In the genomic region with DNA sequence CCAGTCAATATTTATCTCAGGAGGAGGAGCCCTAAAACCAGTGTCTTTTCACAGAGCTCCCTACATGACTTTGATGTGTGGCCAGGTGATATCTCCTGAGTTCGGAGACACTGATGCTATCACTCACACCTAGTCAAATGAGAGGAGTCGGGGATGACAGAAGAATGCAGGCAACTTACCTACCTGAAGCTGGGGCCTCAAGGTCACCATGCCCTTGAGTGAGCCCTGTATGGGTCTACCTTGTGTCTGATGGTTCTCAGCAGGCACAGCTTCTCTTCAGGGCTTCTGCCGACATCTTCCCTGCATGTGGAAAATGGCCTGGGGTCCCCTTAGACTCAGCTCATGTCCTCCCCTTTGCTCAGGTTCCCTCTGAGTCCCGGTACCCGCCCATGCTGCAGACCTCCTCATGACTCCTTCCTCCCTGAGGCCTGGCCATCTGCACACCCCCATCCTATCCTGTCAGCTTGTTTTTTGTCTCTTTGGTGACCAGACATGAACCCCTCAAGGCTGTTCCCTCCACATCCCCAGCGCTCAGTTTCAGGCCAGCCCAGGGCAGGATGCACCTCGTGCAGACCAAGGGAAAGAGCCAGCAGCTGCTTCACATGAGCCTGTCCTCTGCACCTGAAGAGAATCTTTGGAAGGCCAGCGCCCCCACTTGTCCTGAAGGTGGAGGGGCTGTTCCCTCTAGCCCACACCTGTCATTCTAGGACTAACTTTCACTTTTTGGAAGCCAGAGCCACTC, we compare ENCODE assay signal across 16 cellular contexts.
"Had no signal": no experiment of that assay in that cellular context is flagged by ENCODE, and none has a peak within 500 bp of the region (broad histone marks: within the 10 kb centered on the region; RNA-seq: fewer than 3 reads in every experiment).

No MANE protein-coding gene starts in this region.

- H3K9ac ChIP-seq: parathyroid adenoma had no signal

- H3K9me3 ChIP-seq: neutrophil, thyroid gland had no signal

- H3K9me3 Mint-ChIP-seq: activated CD4-positive, alpha-beta memory T cell treated with anti-CD3 and anti-CD28 coated beads, Interleukin-2, amount 10 ng/mL, durations not matched to agents 7 days and 5 days had no signal

- H3K27ac Mint-ChIP-seq: activated CD4-positive, alpha-beta memory T cell treated with anti-CD3 and anti-CD28 coated beads, Interleukin-2, amount 10 ng/mL, durations not matched to agents 7 days and 5 days; activated T-helper 17 cell treated with anti-CD3 and anti-CD28 coated beads, Interleukin-2, amount 50 U/mL, for 72 hours; natural killer cell had no signal

- H3K4me1 ChIP-seq: parathyroid adenoma, thyroid gland had no signal

- ATAC-seq: activated T-helper 17 cell treated with anti-CD3 and anti-CD28 coated beads, Interleukin-2, amount 50 U/mL, for 72 hours; natural killer cell had no signal

- H3K36me3 ChIP-seq: esophagus muscularis mucosa, neutrophil, thyroid gland had no signal

- H3K79me2 ChIP-seq: parathyroid adenoma had no signal

- DNase-seq: activated CD4-positive, alpha-beta memory T cell treated with anti-CD3 and anti-CD28 coated beads, Interleukin-2, amount 10 ng/mL, durations not matched to agents 7 days and 5 days; activated naive CD4-positive, alpha-beta T cell treated with anti-CD3 and anti-CD28 coated beads, Interleukin-2, amount 50 U/mL, for 16 hours; amniotic stem cell; hippocampal formation; kidney glomerular epithelial cell; mesendoderm; natural killer cell; stimulated activated CD4-positive, alpha-beta T cell treated with anti-CD3 and anti-CD28 coated beads, Interleukin-12 subunit alpha, Interleukin-12 subunit beta, amount 100 ng/mL, for 4 hours; stimulated activated CD4-positive, alpha-beta T cell treated with anti-CD3 and anti-CD28 coated beads, Interleukin-2, amount 100 ng/mL, for 24 hours; thyroid gland had no signal

- H2AFZ ChIP-seq: parathyroid adenoma had no signal

- H3K27me3 Mint-ChIP-seq: activated CD4-positive, alpha-beta memory T cell treated with anti-CD3 and anti-CD28 coated beads, Interleukin-2, amount 10 ng/mL, durations not matched to agents 7 days and 5 days; activated T-helper 17 cell treated with anti-CD3 and anti-CD28 coated beads, Interleukin-2, amount 50 U/mL, for 72 hours; central memory CD8-positive, alpha-beta T cell had no signal

- H3K4me3 ChIP-seq: coronary artery, esophagus muscularis mucosa, thyroid gland had no signal

- H3K27ac ChIP-seq: coronary artery, esophagus muscularis mucosa, neutrophil, parathyroid adenoma, thyroid gland had no signal

- H3K4me1 Mint-ChIP-seq: activated CD4-positive, alpha-beta memory T cell treated with anti-CD3 and anti-CD28 coated beads, Interleukin-2, amount 10 ng/mL, durations not matched to agents 7 days and 5 days; natural killer cell had no signal

- H3K36me3 Mint-ChIP-seq: natural killer cell had no signal

- H3K4me3 Mint-ChIP-seq: activated CD4-positive, alpha-beta memory T cell treated with anti-CD3 and anti-CD28 coated beads, Interleukin-2, amount 10 ng/mL, durations not matched to agents 7 days and 5 days; activated T-helper 17 cell treated with anti-CD3 and anti-CD28 coated beads, Interleukin-2, amount 50 U/mL, for 72 hours; central memory CD8-positive, alpha-beta T cell; natural killer cell had no signal

- H3K27me3 ChIP-seq: esophagus muscularis mucosa, neutrophil, thyroid gland had no signal
